1 cellular context compared by ENCODE assay signal in genomic region chr3:53255775-53256703, GRCh38.
A peak's percentile ranks its signal among the peaks of the same experiment; 100 is the strongest.
TF ChIP-seq lines count a peak whose summit lies in the region.

Gene TKT (minus strand): TSS chr3:53256022. CDS start chr3:53255942, 80 bp downstream.

TF ChIP-seq in HepG2, 621 proteins besides CTCF, POLR2A, EP300 and RAD21 (continued from another document):
- TF ChIP-seq TIGD3 (CRISPR knock-in tag; IDR thresholded peaks at IDR 0.05; ENCODE audit: borderline replicate concordance) (no peak), KLF13 (CRISPR knock-in tag; IDR thresholded peaks at IDR 0.05) (no peak), ETV6 (CRISPR knock-in tag; conservative IDR thresholded peaks at IDR 0.05) (0 out of 2 replicates have a peak, but pooled peaks have one; percentile 39), ZNF331 (CRISPR knock-in tag; IDR thresholded peaks at IDR 0.05) (peak; percentile 40; the same call in 1 of the 2 replicates), IKZF5 (CRISPR knock-in tag; IDR thresholded peaks at IDR 0.05) (peak; percentile 53; the same call in 1 of the 2 replicates), THRA (CRISPR knock-in tag; IDR thresholded peaks at IDR 0.05; ENCODE audit: borderline replicate concordance) (peak; percentile 48; the same call in 1 of the 2 replicates), ZNF878 (CRISPR knock-in tag; IDR thresholded peaks at IDR 0.05) (no peak), KLF6 (CRISPR knock-in tag; IDR thresholded peaks at IDR 0.05) (no peak), XRCC5 (optimal IDR thresholded peaks at IDR 0.05; ENCODE audit: low read length) (no peak), HNRNPH1 (optimal IDR thresholded peaks at IDR 0.05; ENCODE audit: low read depth, low read length) (no peak), SIN3A (IDR thresholded peaks at IDR 0.05; ENCODE audit: borderline replicate concordance, low read depth, low read length) (peak; percentile 82; the same call in 1 of the 2 replicates), MBNL3 (CRISPR knock-in tag; conservative IDR thresholded peaks at IDR 0.05) (no peak), HDAC2 (CRISPR knock-in tag; IDR thresholded peaks at IDR 0.05) (peak; percentile 67), IRF9 (CRISPR knock-in tag; IDR thresholded peaks at IDR 0.05; ENCODE audit: borderline replicate concordance) (no peak), IRF1 (CRISPR knock-in tag; IDR thresholded peaks at IDR 0.05; ENCODE audit: low read depth) (no peak), ZNF44 (CRISPR knock-in tag; IDR thresholded peaks at IDR 0.05) (no peak), ZNF180 (CRISPR knock-in tag; IDR thresholded peaks at IDR 0.05; ENCODE audit: borderline replicate concordance, low read depth) (no peak), ZNF574 (CRISPR knock-in tag; IDR thresholded peaks at IDR 0.05) (peak; percentile 38; the same call in 1 of the 2 replicates), SMAD3 (CRISPR knock-in tag; IDR thresholded peaks at IDR 0.05) (peak; percentile 42; the same call in 1 of the 2 replicates), SMARCE1 (IDR thresholded peaks at IDR 0.05; ENCODE audit: borderline replicate concordance) (no peak), ZKSCAN8 (CRISPR knock-in tag; IDR thresholded peaks at IDR 0.05; ENCODE audit: borderline replicate concordance) (0 out of 2 replicates have a peak, but pooled peaks have one; percentile 38)
